Comparison of ENCODE assay signal across 9 cellular contexts in genomic region chr2:218294430-218294999, GRCh38. TPM values are rescaled to one million over a fixed set of nuclear protein-coding genes. Genes with fewer than 3 reads are reported as not detected.
DNase-seq lines count a peak whose midpoint lies in the region; ATAC-seq and TF ChIP-seq lines count a peak whose summit lies in the region.
"Had no signal": no experiment of that assay in that cellular context is flagged by ENCODE, and none has a peak within 500 bp of the region (broad histone marks: within the 10 kb centered on the region; RNA-seq: fewer than 3 reads in every experiment).

No MANE protein-coding gene starts in this region.

- intact Hi-C loops in prostate gland (cut with DNase I): loop anchor here (5.0 to 10.0 kb wide), 2 partner anchors 170 to 363 kb away; partner anchors contain the start of genes BCS1L and ZNF142

- H3K9ac ChIP-seq in duodenal mucosa (ENCODE audit: low read depth in 1 of 2, low read length in 2 of 2): peak overlapping the region; percentile 33 to 61

- peak; percentile 16 for DNase-seq in NCI-H82 treated with DMSO at 0.1 percent for 48 hours (lab: John Stamatoyannopoulos, UW; ENCODE audit: unreplicated experiment)
- no peak for DNase-seq in prostate gland (ENCODE audit: low spot score)
- no peak for DNase-seq in NCI-H226
- DNase-seq in endothelial cell (ENCODE audit: low spot score): no peak
- DNase-seq: activated CD8-positive, alpha-beta memory T cell treated with anti-CD3 and anti-CD28 coated beads, Interleukin-2, amount 50 U/mL, for 4 hours; DMS 273 treated with DMSO at 0.1 percent for 48 hours; hippocampal formation had no signal

- H3K4me3 ChIP-seq in duodenal mucosa (ENCODE audit: low read depth in 1 of 2, low read length in 2 of 2) (no peak overlapping the region), prostate gland (no peak overlapping the region)

- WGBS in prostate gland: 68% methylated on average over 5 of the region's 5 CpGs

- no peaks in the 10 kb centered on the region for H3K36me3 ChIP-seq in duodenal mucosa (ENCODE audit: control insufficient read depth in 1 of 2, insufficient read depth in 2 of 2, low read length in 2 of 2)
- no peaks in the 10 kb centered on the region for H3K36me3 ChIP-seq in prostate gland

- peaks cover 6% of the 10 kb centered on the region for H3K27me3 Mint-ChIP-seq in endothelial cell (ENCODE audit: unreplicated experiment)

- H3K9me3 ChIP-seq in duodenal mucosa (ENCODE audit: control insufficient read depth in 1 of 2, low read length in 2 of 2): no peaks in the 10 kb centered on the region
- no peaks in the 10 kb centered on the region for H3K9me3 ChIP-seq in prostate gland

- no peak overlapping the region for H3K4me3 Mint-ChIP-seq in endothelial cell (ENCODE audit: unreplicated experiment)

- no peaks in the 10 kb centered on the region for H3K27me3 ChIP-seq in duodenal mucosa (ENCODE audit: control insufficient read depth in 1 of 2, insufficient read depth in 2 of 2, low read length in 2 of 2)
- H3K27me3 ChIP-seq in prostate gland (replicated peaks; ENCODE audit: insufficient read depth): no peaks in the 10 kb centered on the region

- no peaks in the 10 kb centered on the region for H3K9me3 Mint-ChIP-seq in endothelial cell (ENCODE audit: unreplicated experiment)

- TF ChIP-seq CTCF in prostate gland (IDR thresholded peaks at IDR 0.05) (no peak), endothelial cell (IDR thresholded peaks at IDR 0.05; ENCODE audit: unreplicated experiment) (no peak)

- no peak for ATAC-seq in HG02981 (IDR thresholded peaks at IDR 0.05; ENCODE audit: unreplicated experiment)

- H3K4me1 Mint-ChIP-seq in endothelial cell (ENCODE audit: unreplicated experiment): peaks cover 29% of the 10 kb centered on the region

- H3K36me3 Mint-ChIP-seq in endothelial cell (ENCODE audit: low read depth, unreplicated experiment): peaks cover 10% of the 10 kb centered on the region

- H3K27ac ChIP-seq in duodenal mucosa (ENCODE audit: low read depth, low read length) (peak overlapping the region; percentile 71), prostate gland (peak overlapping the region; percentile 77 to 96)

- TF ChIP-seq POLR2A in prostate gland (IDR thresholded peaks at IDR 0.05): no peak

- H3K4me1 ChIP-seq in duodenal mucosa (ENCODE audit: control insufficient read depth in 1 of 2, insufficient read depth in 2 of 2, low read length in 2 of 2): peaks cover 43 to 49% of the 10 kb centered on the region in 2 donors
- peaks cover 27% of the 10 kb centered on the region for H3K4me1 ChIP-seq in prostate gland (replicated peaks)

- no peak overlapping the region for H3K27ac Mint-ChIP-seq in endothelial cell (ENCODE audit: unreplicated experiment)

RNA-seq across cellular contexts. Expression of gene TMBIM1, which starts 2.2 kb away (rescaled TPM):
- total RNA-seq in prostate gland: 100 to 1,000 TPM; 139 to 193 TPM
- total RNA-seq in endothelial cell (ENCODE audit: unreplicated experiment): 78.5 TPM

RNA-seq across cellular contexts. Expression of gene PNKD, which starts 24.2 kb away (rescaled TPM):
- total RNA-seq in prostate gland (100 to 1,000 TPM; 103 to 145 TPM), endothelial cell (ENCODE audit: unreplicated experiment) (31.7 TPM)

RNA-seq across cellular contexts. Expression of gene AAMP, which starts 24.6 kb away (rescaled TPM):
- total RNA-seq in prostate gland (100 to 1,000 TPM; 217 to 237 TPM), endothelial cell (ENCODE audit: unreplicated experiment) (67.6 TPM)

RNA-seq across cellular contexts. Expression of gene GPBAR1, which starts 33.7 kb away (rescaled TPM):
- total RNA-seq in prostate gland: under 1 TPM in 1 of 2 donors, not detected in 1; 0.91 TPM
- total RNA-seq in endothelial cell (ENCODE audit: unreplicated experiment): 0.77 TPM
